Comparison of ENCODE assay signal across 21 cellular contexts in genomic region chr19:39563408-39563807, GRCh38. TPM values are rescaled to one million over a fixed set of nuclear protein-coding genes. Genes with fewer than 3 reads are reported as not detected.
DNase-seq lines count a peak whose midpoint lies in the region; ATAC-seq and TF ChIP-seq lines count a peak whose summit lies in the region.
"Had no signal": no experiment of that assay in that cellular context is flagged by ENCODE, and none has a peak within 500 bp of the region (broad histone marks: within the 10 kb centered on the region; RNA-seq: fewer than 3 reads in every experiment).

No MANE protein-coding gene starts in this region.

- H3F3A ChIP-seq in PC-3 (ENCODE audit: low read length, unreplicated experiment), result no peaks in the 10 kb centered on the region

- H3K4me3 Mint-ChIP-seq in stimulated activated effector memory CD8-positive, alpha-beta T cell treated with anti-CD3 and anti-CD28 coated beads, Interleukin-12 subunit alpha, Interleukin-12 subunit beta, amount 100 ng/mL, for 72 hours, result no peak overlapping the region
- no peak overlapping the region for H3K4me3 Mint-ChIP-seq in activated T-helper 2 cell treated with anti-CD3 and anti-CD28 coated beads, Interferon-gamma antibody, Interleukin-2, Interleukin-4, amounts not matched to agents 10 μg/mL and 5 μg/mL and 100 μg/mL, durations not matched to agents 14 hours and 24 hours and 36 hours (ENCODE audit: low read depth)
- H3K4me3 Mint-ChIP-seq: activated T-cell treated with anti-CD3 and anti-CD28 coated beads, Interleukin-2, amount 50 U/mL, for 4 hours; CD4-positive, CD25-positive, alpha-beta regulatory T cell; nephron progenitor cell had no signal

- no peak overlapping the region for H3K9ac ChIP-seq in PC-3 (ENCODE audit: low read length)

- no peaks in the 10 kb centered on the region for H3K79me2 ChIP-seq in PC-3 (ENCODE audit: low read length)

- no peak overlapping the region for H2AFZ ChIP-seq in PC-3 (ENCODE audit: low read length)

- no peaks in the 10 kb centered on the region for H3K9me2 ChIP-seq in PC-3 (replicated peaks; ENCODE audit: low read length)

- H3K27me3 ChIP-seq in PC-3 (ENCODE audit: low read length), result no peaks in the 10 kb centered on the region
- H3K27me3 ChIP-seq: SJCRH30, tibial nerve had no signal

- DNase-seq in H4 (ENCODE audit: low spot score) (peak; percentile 10), PC-3 (peak; percentile 85), epithelial cell of proximal tubule (ENCODE audit: low read depth) (peak; percentile 84), NCI-H2227 treated with DMSO at 0.1 percent for 48 hours (lab: John Stamatoyannopoulos, UW) (no peak), NCI-H1048 (lab: John Stamatoyannopoulos, UW) (no peak)
- DNase-seq in stimulated activated effector memory CD8-positive, alpha-beta T cell treated with anti-CD3 and anti-CD28 coated beads, Interleukin-12 subunit alpha, Interleukin-12 subunit beta, amount 100 ng/mL, for 72 hours (ENCODE audit: low spot score in 2 of 2), result no peak
- no peak for DNase-seq in activated T-helper 2 cell treated with anti-CD3 and anti-CD28 coated beads, Interferon-gamma antibody, Interleukin-2, Interleukin-4, amounts not matched to agents 10 μg/mL and 5 μg/mL and 100 μg/mL, durations not matched to agents 14 hours and 24 hours and 36 hours (ENCODE audit: low spot score)
- DNase-seq: activated T-cell treated with anti-CD3 and anti-CD28 coated beads, Interleukin-2, amount 50 U/mL, for 4 hours; CD4-positive, CD25-positive, alpha-beta regulatory T cell; hypothalamus; Kasumi-1; lower lobe of right lung; NCI-H187 treated with DMSO at 0.1 percent for 48 hours; nephron progenitor cell; NK-92 treated with Interleukin-12 subunit alpha and Interleukin-12 subunit beta, amount 100 ng/mL, for 24 hours; right cardiac atrium; stimulated activated CD4-positive, alpha-beta T cell treated with anti-CD3 and anti-CD28 coated beads, Interleukin-2, amount 100 ng/mL, for 24 hours; stimulated activated CD8-positive, alpha-beta memory T cell treated with anti-CD3 and anti-CD28 coated beads, Interleukin-4, amount 100 ng/mL, for 48 hours had no signal

- no peaks in the 10 kb centered on the region for H3K9me3 Mint-ChIP-seq in stimulated activated effector memory CD8-positive, alpha-beta T cell treated with anti-CD3 and anti-CD28 coated beads, Interleukin-12 subunit alpha, Interleukin-12 subunit beta, amount 100 ng/mL, for 72 hours
- no peaks in the 10 kb centered on the region for H3K9me3 Mint-ChIP-seq in activated T-helper 2 cell treated with anti-CD3 and anti-CD28 coated beads, Interferon-gamma antibody, Interleukin-2, Interleukin-4, amounts not matched to agents 10 μg/mL and 5 μg/mL and 100 μg/mL, durations not matched to agents 14 hours and 24 hours and 36 hours
- H3K9me3 Mint-ChIP-seq: activated T-cell treated with anti-CD3 and anti-CD28 coated beads, Interleukin-2, amount 50 U/mL, for 4 hours; CD4-positive, CD25-positive, alpha-beta regulatory T cell; nephron progenitor cell had no signal

- H3K36me3 ChIP-seq in PC-3 (ENCODE audit: low read depth, low read length), result no peaks in the 10 kb centered on the region
- H3K36me3 ChIP-seq: lower lobe of right lung, SJCRH30, tibial nerve had no signal

- peak; percentile 64 for ATAC-seq in PC-3
- ATAC-seq in stimulated activated effector memory CD8-positive, alpha-beta T cell treated with anti-CD3 and anti-CD28 coated beads, Interleukin-12 subunit alpha, Interleukin-12 subunit beta, amount 100 ng/mL, for 72 hours, result peak; percentile 37
- ATAC-seq: activated T-cell treated with anti-CD3 and anti-CD28 coated beads, Interleukin-2, amount 50 U/mL, for 4 hours; lower lobe of right lung; right cardiac atrium had no signal

- H3K4me1 ChIP-seq in PC-3 (ENCODE audit: insufficient read depth, low read length), result peaks cover 16% of the 10 kb centered on the region

- intact Hi-C loops in PC-3 (cut with micrococcal nuclease), result no loop called here
- intact Hi-C loops in activated T-helper 2 cell treated with anti-CD3 and anti-CD28 coated beads, Interferon-gamma antibody, Interleukin-2, Interleukin-4, amounts not matched to agents 10 μg/mL and 5 μg/mL and 100 μg/mL, durations not matched to agents 14 hours and 24 hours and 36 hours (cut with micrococcal nuclease), result no loop called here

- CTCF ChIA-PET in PC-3 (lab: Charles Lee), result no interaction called here

- POLR2A ChIA-PET in PC-3 (lab: Charles Lee; ENCODE audit: unreplicated experiment), result no interaction called here

- H3K4me3 ChIP-seq in PC-3 (ENCODE audit: low read length), result no peak overlapping the region
- no peak overlapping the region for H3K4me3 ChIP-seq in epithelial cell of proximal tubule (ENCODE audit: low read depth, low read length)
- H3K4me3 ChIP-seq: lower lobe of right lung, SJCRH30, tibial nerve had no signal

- peaks cover 5% of the 10 kb centered on the region for H3K27me3 Mint-ChIP-seq in activated T-helper 2 cell treated with anti-CD3 and anti-CD28 coated beads, Interferon-gamma antibody, Interleukin-2, Interleukin-4, amounts not matched to agents 10 μg/mL and 5 μg/mL and 100 μg/mL, durations not matched to agents 14 hours and 24 hours and 36 hours (ENCODE audit: low read depth)
- H3K27me3 Mint-ChIP-seq: CD4-positive, CD25-positive, alpha-beta regulatory T cell had no signal

- H3K27ac ChIP-seq in PC-3 (ENCODE audit: low read length), result peak overlapping the region; percentile 47
- H3K27ac ChIP-seq: lower lobe of right lung, SJCRH30, tibial nerve had no signal

- H3K36me3 Mint-ChIP-seq in stimulated activated effector memory CD8-positive, alpha-beta T cell treated with anti-CD3 and anti-CD28 coated beads, Interleukin-12 subunit alpha, Interleukin-12 subunit beta, amount 100 ng/mL, for 72 hours, result no peaks in the 10 kb centered on the region
- H3K36me3 Mint-ChIP-seq in activated T-helper 2 cell treated with anti-CD3 and anti-CD28 coated beads, Interferon-gamma antibody, Interleukin-2, Interleukin-4, amounts not matched to agents 10 μg/mL and 5 μg/mL and 100 μg/mL, durations not matched to agents 14 hours and 24 hours and 36 hours (ENCODE audit: low read depth), result no peaks in the 10 kb centered on the region
- H3K36me3 Mint-ChIP-seq: CD4-positive, CD25-positive, alpha-beta regulatory T cell had no signal

- BruUV-seq in PC-3 (replicated peaks; lab: Mats Ljungman, UMichigan), result no TSS peak

- H4K20me1 ChIP-seq in PC-3 (ENCODE audit: low read length), result no peaks in the 10 kb centered on the region

- peak overlapping the region; percentile 54 for H3K4me2 ChIP-seq in PC-3 (ENCODE audit: low read length)

- no peak for TF ChIP-seq CTCF in PC-3 (conservative IDR thresholded peaks at IDR 0.05; ENCODE audit: low read depth, low read length)
- no peak for TF ChIP-seq CTCF in epithelial cell of proximal tubule (conservative IDR thresholded peaks at IDR 0.05; ENCODE audit: low read depth, low read length)

- H3K9me3 ChIP-seq in PC-3 (ENCODE audit: low read length), result no peaks in the 10 kb centered on the region
- H3K9me3 ChIP-seq: lower lobe of right lung, SJCRH30, tibial nerve had no signal

- H3K4me1 Mint-ChIP-seq in stimulated activated effector memory CD8-positive, alpha-beta T cell treated with anti-CD3 and anti-CD28 coated beads, Interleukin-12 subunit alpha, Interleukin-12 subunit beta, amount 100 ng/mL, for 72 hours, result peaks cover 10% of the 10 kb centered on the region
- H3K4me1 Mint-ChIP-seq in activated T-helper 2 cell treated with anti-CD3 and anti-CD28 coated beads, Interferon-gamma antibody, Interleukin-2, Interleukin-4, amounts not matched to agents 10 μg/mL and 5 μg/mL and 100 μg/mL, durations not matched to agents 14 hours and 24 hours and 36 hours (ENCODE audit: low read depth), result peaks cover 8% of the 10 kb centered on the region

- H3K27ac Mint-ChIP-seq in stimulated activated effector memory CD8-positive, alpha-beta T cell treated with anti-CD3 and anti-CD28 coated beads, Interleukin-12 subunit alpha, Interleukin-12 subunit beta, amount 100 ng/mL, for 72 hours, result no peak overlapping the region
- H3K27ac Mint-ChIP-seq in activated T-helper 2 cell treated with anti-CD3 and anti-CD28 coated beads, Interferon-gamma antibody, Interleukin-2, Interleukin-4, amounts not matched to agents 10 μg/mL and 5 μg/mL and 100 μg/mL, durations not matched to agents 14 hours and 24 hours and 36 hours, result no peak overlapping the region
- H3K27ac Mint-ChIP-seq: CD4-positive, CD25-positive, alpha-beta regulatory T cell; nephron progenitor cell had no signal

RNA-seq across cellular contexts. Expression of gene EID2, which starts 23.4 kb away (rescaled TPM):
- 10.8 and 11.5 TPM in 2 replicates for total RNA-seq in H4 (2014; rRNA removed; shearing (Covaris generic))
- total RNA-seq in PC-3 (2014; rRNA removed), result 11.3 and 22.9 TPM in 2 replicates
- 12.3 and 20.8 TPM in 2 replicates for total RNA-seq in epithelial cell of proximal tubule
- total RNA-seq in activated T-helper 2 cell treated with anti-CD3 and anti-CD28 coated beads, Interferon-gamma antibody, Interleukin-2, Interleukin-4, amounts not matched to agents 10 μg/mL and 5 μg/mL and 100 μg/mL, durations not matched to agents 14 hours and 24 hours and 36 hours, result 17.2 and 18.3 TPM in 2 replicates

RNA-seq across cellular contexts. Expression of gene EID2B, which starts 30.8 kb away (rescaled TPM):
- 3.2 and 3.3 TPM in 2 replicates for total RNA-seq in H4 (2014; rRNA removed; shearing (Covaris generic))
- total RNA-seq in PC-3 (2014; rRNA removed) (2.1 and 3.5 TPM in 2 replicates), epithelial cell of proximal tubule (1.8 and 2.0 TPM in 2 replicates)
- total RNA-seq in activated T-helper 2 cell treated with anti-CD3 and anti-CD28 coated beads, Interferon-gamma antibody, Interleukin-2, Interleukin-4, amounts not matched to agents 10 μg/mL and 5 μg/mL and 100 μg/mL, durations not matched to agents 14 hours and 24 hours and 36 hours, result 3.5 and 4.1 TPM in 2 replicates

RNA-seq across cellular contexts. Expression of gene LGALS13, which starts 38.9 kb away (rescaled TPM):
- total RNA-seq in H4 (2014; rRNA removed; shearing (Covaris generic)), result not detected in 2 replicates
- total RNA-seq in PC-3 (2014; rRNA removed) (not detected in 2 replicates), epithelial cell of proximal tubule (not detected in 2 replicates)
- total RNA-seq in activated T-helper 2 cell treated with anti-CD3 and anti-CD28 coated beads, Interferon-gamma antibody, Interleukin-2, Interleukin-4, amounts not matched to agents 10 μg/mL and 5 μg/mL and 100 μg/mL, durations not matched to agents 14 hours and 24 hours and 36 hours, result not detected in 2 replicates
- total RNA-seq: activated T-cell treated with anti-CD3 and anti-CD28 coated beads, Interleukin-2, amount 50 U/mL, for 4 hours; CD4-positive, CD25-positive, alpha-beta regulatory T cell; chondrocyte; lower lobe of right lung; right cardiac atrium; SJCRH30; tibial nerve had no signal

RNA-seq across cellular contexts. Expression of gene SELENOV, which starts 48.5 kb away (rescaled TPM):
- total RNA-seq in H4 (2014; rRNA removed; shearing (Covaris generic)), result not detected in 2 replicates
- total RNA-seq in PC-3 (2014; rRNA removed) (not detected in 2 replicates), epithelial cell of proximal tubule (0.17 TPM in 1 of 2 replicates, not detected in the other)
- total RNA-seq in activated T-helper 2 cell treated with anti-CD3 and anti-CD28 coated beads, Interferon-gamma antibody, Interleukin-2, Interleukin-4, amounts not matched to agents 10 μg/mL and 5 μg/mL and 100 μg/mL, durations not matched to agents 14 hours and 24 hours and 36 hours, result not detected in 2 replicates
- total RNA-seq: activated T-cell treated with anti-CD3 and anti-CD28 coated beads, Interleukin-2, amount 50 U/mL, for 4 hours; CD4-positive, CD25-positive, alpha-beta regulatory T cell; chondrocyte; lower lobe of right lung; right cardiac atrium; tibial nerve had no signal

Comparison
In these comparisons a context has a peak if more than half of its experiments do, and no peak if none do; other contexts are left out.
1. DNase-seq: peak in H4 (single experiment), PC-3 (single experiment) and epithelial cell of proximal tubule (single experiment); none in stimulated activated effector memory CD8-positive, alpha-beta T cell treated with anti-CD3 and anti-CD28 coated beads, Interleukin-12 subunit alpha, Interleukin-12 subunit beta, amount 100 ng/mL, for 72 hours (0 of 2), NCI-H2227 treated with DMSO at 0.1 percent for 48 hours (single experiment), activated T-helper 2 cell treated with anti-CD3 and anti-CD28 coated beads, Interferon-gamma antibody, Interleukin-2, Interleukin-4, amounts not matched to agents 10 μg/mL and 5 μg/mL and 100 μg/mL, durations not matched to agents 14 hours and 24 hours and 36 hours (single experiment) and NCI-H1048 (single experiment).